ENCODE assay signal across 15 cellular contexts in genomic region chr4:27819261-27819660, GRCh38.
DNase-seq lines count a peak whose midpoint lies in the region; ATAC-seq and TF ChIP-seq lines count a peak whose summit lies in the region.
"Had no signal": no experiment of that assay in that cellular context is flagged by ENCODE, and none has a peak within 500 bp of the region (broad histone marks: within the 10 kb centered on the region; RNA-seq: fewer than 3 reads in every experiment).

No MANE protein-coding gene starts in this region.

- peaks cover 3 to 17% (median 10%) of the 10 kb centered on the region in 6 donors for H3K9me3 Mint-ChIP-seq in immature natural killer cell
- H3K9me3 Mint-ChIP-seq in nephron progenitor cell: peaks cover 37% of the 10 kb centered on the region
- peaks cover 0 to 4% of the 10 kb centered on the region in 2 donors for H3K9me3 Mint-ChIP-seq in stimulated activated naive B cell treated with anti-CD40 and anti-IgM and Interleukin-4, amounts not matched to agents 10 μg/mL and 1 μg/mL and 100 μg/mL, for 72 hours

- no peaks in the 10 kb centered on the region for H3K79me2 ChIP-seq in smooth muscle cell (ENCODE audit: low read depth)

- H3K4me3 ChIP-seq in smooth muscle cell: no peak overlapping the region
- H3K4me3 ChIP-seq: HAP-1 had no signal

- H3K9me3 ChIP-seq in smooth muscle cell (replicated peaks; ENCODE audit: low read depth): no peaks in the 10 kb centered on the region
- H3K9me3 ChIP-seq: BE2C, HAP-1 had no signal

- H3K4me3 Mint-ChIP-seq in immature natural killer cell (no peak overlapping the region), nephron progenitor cell (no peak overlapping the region)
- H3K4me3 Mint-ChIP-seq in stimulated activated naive B cell treated with anti-CD40 and anti-IgM and Interleukin-4, amounts not matched to agents 10 μg/mL and 1 μg/mL and 100 μg/mL, for 72 hours: no peak overlapping the region
- H3K4me3 Mint-ChIP-seq: CD4-positive, alpha-beta memory T cell; IgD-negative memory B cell had no signal

- H3K4me1 ChIP-seq in smooth muscle cell (ENCODE audit: low read depth): peaks cover 4% of the 10 kb centered on the region
- H3K4me1 ChIP-seq: BE2C, HAP-1 had no signal

- no peak overlapping the region for H3K4me2 ChIP-seq in smooth muscle cell

- peaks cover 0 to 1% (median 0%) of the 10 kb centered on the region in 3 donors for H3K27me3 Mint-ChIP-seq in immature natural killer cell (ENCODE audit: low read depth in 3 of 3)
- no peaks in the 10 kb centered on the region for H3K27me3 Mint-ChIP-seq in nephron progenitor cell (ENCODE audit: low read depth, poor library complexity)
- no peaks in the 10 kb centered on the region for H3K27me3 Mint-ChIP-seq in stimulated activated naive B cell treated with anti-CD40 and anti-IgM and Interleukin-4, amounts not matched to agents 10 μg/mL and 1 μg/mL and 100 μg/mL, for 72 hours
- H3K27me3 Mint-ChIP-seq: CD4-positive, alpha-beta memory T cell; IgD-negative memory B cell had no signal

- peak overlapping the region; percentile 27 for H3K27ac ChIP-seq in smooth muscle cell (ENCODE audit: low read depth)
- H3K27ac ChIP-seq: C4-2B had no signal

- H3F3A ChIP-seq in smooth muscle cell (ENCODE audit: low read depth): no peaks in the 10 kb centered on the region

- no peak overlapping the region for H3K27ac Mint-ChIP-seq in immature natural killer cell
- H3K27ac Mint-ChIP-seq in nephron progenitor cell: no peak overlapping the region
- H3K27ac Mint-ChIP-seq in stimulated activated naive B cell treated with anti-CD40 and anti-IgM and Interleukin-4, amounts not matched to agents 10 μg/mL and 1 μg/mL and 100 μg/mL, for 72 hours: no peak overlapping the region
- H3K27ac Mint-ChIP-seq: CD4-positive, alpha-beta memory T cell; IgD-negative memory B cell had no signal

- H3K27me3 ChIP-seq in smooth muscle cell (ENCODE audit: low read depth): no peaks in the 10 kb centered on the region
- H3K27me3 ChIP-seq: BE2C had no signal

- H3K36me3 ChIP-seq in smooth muscle cell (ENCODE audit: low read depth): no peaks in the 10 kb centered on the region
- H3K36me3 ChIP-seq: BE2C, HAP-1 had no signal

- H4K20me1 ChIP-seq in smooth muscle cell (ENCODE audit: low read depth): no peaks in the 10 kb centered on the region

- no peak for ATAC-seq in stimulated activated naive B cell treated with anti-CD40 and anti-IgM and Interleukin-4, amounts not matched to agents 10 μg/mL and 1 μg/mL and 100 μg/mL, for 72 hours (replicated peaks)

- WGBS in smooth muscle cell (ENCODE audit: low lambda C conversion rate): 56% methylated on average over 2 of the region's 2 CpGs

- DNase-seq in GM03348 (ENCODE audit: low spot score): peak; percentile 37
- peak; percentile 4 for DNase-seq in amniotic epithelial cell (ENCODE audit: low read depth)
- peak; percentile 62 for DNase-seq in dedifferentiated amniotic fluid mesenchymal stem cell (ENCODE audit: extremely low spot score)
- no peak for DNase-seq in smooth muscle cell (lab: John Stamatoyannopoulos, UW; ENCODE audit: unreplicated experiment)
- DNase-seq in HUDEP-2 (lab: John Stamatoyannopoulos, UW; ENCODE audit: unreplicated experiment in 76 of 76): no peak
- DNase-seq in immature natural killer cell: no peak
- no peak for DNase-seq in nephron progenitor cell
- DNase-seq in stimulated activated naive B cell treated with anti-CD40 and anti-IgM and Interleukin-4, amounts not matched to agents 10 μg/mL and 1 μg/mL and 100 μg/mL, for 72 hours: no peak
- DNase-seq: BE2C; CD4-positive, alpha-beta memory T cell; COR-L47; DND-41 had no signal

- peak overlapping the region; percentile 10 for H2AFZ ChIP-seq in smooth muscle cell (ENCODE audit: low read depth)

- no peak for TF ChIP-seq CTCF in smooth muscle cell (IDR thresholded peaks at IDR 0.05; ENCODE audit: borderline replicate concordance, insufficient read depth, poor library complexity, severe bottlenecking)
- TF ChIP-seq CTCF in nephron progenitor cell (IDR thresholded peaks at IDR 0.05): no peak

- H3K9ac ChIP-seq in smooth muscle cell (ENCODE audit: low read depth): no peak overlapping the region

- no peaks in the 10 kb centered on the region for H3K36me3 Mint-ChIP-seq in immature natural killer cell
- H3K36me3 Mint-ChIP-seq in nephron progenitor cell (ENCODE audit: low read depth): peaks cover 5% of the 10 kb centered on the region
- H3K36me3 Mint-ChIP-seq in stimulated activated naive B cell treated with anti-CD40 and anti-IgM and Interleukin-4, amounts not matched to agents 10 μg/mL and 1 μg/mL and 100 μg/mL, for 72 hours: no peaks in the 10 kb centered on the region
- H3K36me3 Mint-ChIP-seq: CD4-positive, alpha-beta memory T cell; IgD-negative memory B cell had no signal

- no peaks in the 10 kb centered on the region for H3K4me1 Mint-ChIP-seq in immature natural killer cell
- H3K4me1 Mint-ChIP-seq in nephron progenitor cell: no peaks in the 10 kb centered on the region
- H3K4me1 Mint-ChIP-seq in stimulated activated naive B cell treated with anti-CD40 and anti-IgM and Interleukin-4, amounts not matched to agents 10 μg/mL and 1 μg/mL and 100 μg/mL, for 72 hours: no peaks in the 10 kb centered on the region
- H3K4me1 Mint-ChIP-seq: CD4-positive, alpha-beta memory T cell; IgD-negative memory B cell had no signal

Comparison
In these comparisons a context has a peak if more than half of its experiments do, and no peak if none do; other contexts are left out.
1. DNase-seq: peak in GM03348 (single experiment), amniotic epithelial cell (single experiment) and dedifferentiated amniotic fluid mesenchymal stem cell (single experiment); none in smooth muscle cell (single experiment), HUDEP-2 (0 of 76), immature natural killer cell (0 of 3), nephron progenitor cell (single experiment) and stimulated activated naive B cell treated with anti-CD40 and anti-IgM and Interleukin-4, amounts not matched to agents 10 μg/mL and 1 μg/mL and 100 μg/mL, for 72 hours (single experiment).